Comparison of ENCODE assay signal across 12 cellular contexts in the genomic region with DNA sequence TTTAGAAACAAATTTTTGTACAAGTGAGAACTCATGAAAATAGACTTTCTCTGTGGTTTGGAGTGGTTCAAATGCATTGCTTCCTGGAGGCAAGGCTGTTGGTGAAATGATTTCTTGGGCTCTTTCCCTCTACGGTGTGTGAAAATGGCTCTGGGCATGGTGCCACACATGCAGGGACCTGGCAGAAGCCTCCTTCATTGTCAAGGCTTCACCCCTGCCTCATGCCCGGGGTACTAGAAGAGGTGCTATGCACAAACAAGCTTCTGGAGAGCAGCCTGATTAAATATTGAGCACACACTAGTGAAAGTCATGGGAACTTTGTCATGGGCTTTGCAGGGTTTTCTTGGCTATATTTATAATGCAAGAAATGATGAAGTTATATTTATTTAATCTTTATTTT. TPM values are rescaled to one million over a fixed set of nuclear protein-coding genes. Genes with fewer than 3 reads are reported as not detected.
DNase-seq lines count a peak whose midpoint lies in the region; ATAC-seq and TF ChIP-seq lines count a peak whose summit lies in the region.
"Had no signal": no experiment of that assay in that cellular context is flagged by ENCODE, and none has a peak within 500 bp of the region (broad histone marks: within the 10 kb centered on the region; RNA-seq: fewer than 3 reads in every experiment).

No MANE protein-coding gene starts in this region.

- H3K27ac ChIP-seq in heart left ventricle (peak overlapping the region; percentile 28 to 85 (median 66)), stomach (peak overlapping the region; percentile 8 to 70 (median 20)), A673 (ENCODE audit: low read depth, low read length, poor library complexity, severe bottlenecking) (no peak overlapping the region)
- H3K27ac ChIP-seq: KMS-11, neural progenitor cell had no signal

- no peaks in the 10 kb centered on the region for H3K27me3 ChIP-seq in heart left ventricle
- H3K27me3 ChIP-seq in stomach, result no peaks in the 10 kb centered on the region
- no peaks in the 10 kb centered on the region for H3K27me3 ChIP-seq in A673 (replicated peaks; ENCODE audit: insufficient read depth, low read depth, low read length, poor library complexity)
- H3K27me3 ChIP-seq in H7 (ENCODE audit: control insufficient read depth, insufficient read depth, low read length), result no peaks in the 10 kb centered on the region
- H3K27me3 ChIP-seq: neural progenitor cell had no signal

- POLR2A ChIA-PET in A673 (lab: Charles Lee; ENCODE audit: low non-redundant PET), result no interaction called here

- WGBS in heart left ventricle, 4 donors, result 9 to 24% (median 14%) methylated on average over 2 of the region's 2 CpGs
- WGBS in stomach, 5 donors, result 0 to 16% (median 12%) methylated on average over 2 of the region's 2 CpGs

- H3K9me3 ChIP-seq in heart left ventricle, result no peaks in the 10 kb centered on the region
- H3K9me3 ChIP-seq in stomach, result no peaks in the 10 kb centered on the region
- H3K9me3 ChIP-seq in A673 (ENCODE audit: low read depth, low read length, poor library complexity, severe bottlenecking), result no peaks in the 10 kb centered on the region
- H3K9me3 ChIP-seq: Caco-2 had no signal

- intact Hi-C loops in heart left ventricle (cut with DNase I), result loop anchor here in 3 of 10 donors (5.0 kb wide), 1 partner anchor 71 kb away; no protein-coding TSS in a partner anchor
- intact Hi-C loops in stomach (cut with DNase I; ENCODE audit: low total_unique reads), result no loop called here
- intact Hi-C loops in A673 (cut with micrococcal nuclease; ENCODE audit: unreplicated experiment), result no loop called here

- peak; percentile 76 to 94 (median 89) for ATAC-seq in heart left ventricle
- ATAC-seq: GM12878 had no signal

- H3K4me1 ChIP-seq in heart left ventricle (peaks cover 7 to 48% (median 33%) of the 10 kb centered on the region in 12 donors), stomach (peaks cover 33 to 50% (median 42%) of the 10 kb centered on the region in 4 donors), A673 (ENCODE audit: insufficient read depth, low read length, poor library complexity, severe bottlenecking) (no peaks in the 10 kb centered on the region)
- H3K4me1 ChIP-seq: Caco-2 had no signal

- TF ChIP-seq EP300 in stomach (IDR thresholded peaks at IDR 0.05), result no peak

- CTCF ChIA-PET in A673 (lab: Charles Lee), result no interaction called here

- H3K36me3 ChIP-seq in heart left ventricle (peaks cover 2 to 76% (median 61%) of the 10 kb centered on the region in 9 donors), stomach (peaks cover 17 to 60% (median 52%) of the 10 kb centered on the region in 4 donors), A673 (ENCODE audit: insufficient read depth, low read length, poor library complexity, severe bottlenecking) (no peaks in the 10 kb centered on the region), H7 (replicated peaks; ENCODE audit: control insufficient read depth, insufficient read depth, low read length) (no peaks in the 10 kb centered on the region)
- H3K36me3 ChIP-seq: neural progenitor cell had no signal

- TF ChIP-seq CTCF in heart left ventricle (IDR thresholded peaks at IDR 0.05) (no peak), stomach (IDR thresholded peaks at IDR 0.05) (no peak), A673 (conservative IDR thresholded peaks at IDR 0.05; ENCODE audit: low read depth, low read length) (no peak)

- BruUV-seq in A673 (replicated peaks; lab: Mats Ljungman, UMichigan), result no TSS peak

- H3K4me3 ChIP-seq in heart left ventricle (no peak overlapping the region), stomach (no peak overlapping the region), A673 (ENCODE audit: low read depth, low read length, poor library complexity, severe bottlenecking) (no peak overlapping the region), H7 (ENCODE audit: insufficient read depth, low read depth, low read length) (no peak overlapping the region)
- H3K4me3 ChIP-seq: GM12878, neural progenitor cell had no signal

- TF ChIP-seq POLR2A in heart left ventricle (IDR thresholded peaks at IDR 0.05) (no peak), stomach (IDR thresholded peaks at IDR 0.05) (no peak)

- DNase-seq in M059J (ENCODE audit: low read depth) (peak; percentile 35), NCI-H774 (lab: John Stamatoyannopoulos, UW) (peak; percentile 57), heart left ventricle (peak; percentile 69 to 89 (median 75)), stomach (peak; percentile 87), A673 (ENCODE audit: low spot score) (no peak), H7 (no peak)
- no peak for DNase-seq in activated CD8-positive, alpha-beta memory T cell treated with anti-CD3 and anti-CD28 coated beads for 24 hours
- DNase-seq in stimulated activated CD4-positive, alpha-beta T cell treated with anti-CD3 and anti-CD28 coated beads, Interleukin-4, amount 100 ng/mL, for 24 hours, result no peak
- DNase-seq: Caco-2 had no signal

RNA-seq across cellular contexts. Expression of gene C6orf89, which starts 20.8 kb away (rescaled TPM):
- 84.5 and 91.1 TPM in 2 replicates for total RNA-seq in M059J (2014; rRNA removed; shearing (Covaris generic))
- total RNA-seq in heart left ventricle, result 10 to 100 TPM; 54.2 to 86.2 (median 75.5) TPM
- 10 to 100 TPM; 34.0 to 55.9 TPM for polyA plus RNA-seq in heart left ventricle
- total RNA-seq in stomach, result 10 to 100 TPM; 14.6 to 47.2 (median 37.9) TPM
- 10 to 100 TPM in 2 of 3 donors, 1 to 10 TPM in 1; 7.0 to 12.0 (median 11.4) TPM for polyA plus RNA-seq in stomach
- 22.6 and 27.1 TPM in 2 replicates for total RNA-seq in A673 (2021)
- total RNA-seq in H7 (2014; rRNA removed; shearing (Covaris generic)), result 15.6 and 19.9 TPM in 2 replicates

RNA-seq across cellular contexts. Expression of gene PPIL1, which starts 31.9 kb away (rescaled TPM):
- total RNA-seq in M059J (2014; rRNA removed; shearing (Covaris generic)), result 73.4 and 84.3 TPM in 2 replicates
- total RNA-seq in heart left ventricle (10 to 100 TPM; 30.9 to 61.6 (median 42.6) TPM), stomach (10 to 100 TPM in 2 of 5 donors, 1 to 10 TPM in 1, under 1 TPM in 1, not detected in 1; 0.87 to 19.6 (median 7.8) TPM), A673 (2021) (67.7 and 72.0 TPM in 2 replicates)
- polyA plus RNA-seq in heart left ventricle (10 to 100 TPM; 42.6 to 69.3 TPM), stomach (10 to 100 TPM; 17.1 to 33.7 (median 18.4) TPM)
- 86.0 and 91.1 TPM in 2 replicates for total RNA-seq in H7 (2014; rRNA removed; shearing (Covaris generic))

RNA-seq across cellular contexts. Expression of gene PI16, which starts 48.0 kb away (rescaled TPM):
- total RNA-seq in M059J (2014; rRNA removed; shearing (Covaris generic)), result not detected in 2 replicates
- total RNA-seq in heart left ventricle, result 10 to 100 TPM in 7 of 9 donors, 1 to 10 TPM in 2; 7.5 to 36.2 (median 12.1) TPM
- polyA plus RNA-seq in heart left ventricle, result 10 to 100 TPM in 1 of 2 donors, 1 to 10 TPM in 1; 5.7 to 23.5 TPM
- total RNA-seq in stomach, result 10 to 100 TPM in 2 of 5 donors, 1 to 10 TPM in 1, not detected in 2; 1.7 to 21.3 (median 10.4) TPM
- polyA plus RNA-seq in stomach, result 1 to 10 TPM; 1.2 to 4.3 (median 1.5) TPM
- not detected in 2 replicates for total RNA-seq in A673 (2021)
- not detected in 2 replicates for total RNA-seq in H7 (2014; rRNA removed; shearing (Covaris generic))
- total RNA-seq: Caco-2, GM12878 had no signal

Comparison
In these comparisons a context has a peak if more than half of its experiments do, and no peak if none do; other contexts are left out.
1. DNase-seq: peak in M059J (single experiment), NCI-H774 (single experiment), heart left ventricle (5 of 5) and stomach (single experiment); none in A673 (single experiment), activated CD8-positive, alpha-beta memory T cell treated with anti-CD3 and anti-CD28 coated beads for 24 hours (single experiment), H7 (single experiment) and stimulated activated CD4-positive, alpha-beta T cell treated with anti-CD3 and anti-CD28 coated beads, Interleukin-4, amount 100 ng/mL, for 24 hours (single experiment).